9 cellular contexts compared by ENCODE assay signal in genomic region chr10:8338177-8338766, GRCh38.
"Had no signal": no experiment of that assay in that cellular context is flagged by ENCODE, and none has a peak within 500 bp of the region (broad histone marks: within the 10 kb centered on the region; RNA-seq: fewer than 3 reads in every experiment).

No MANE protein-coding gene starts in this region.

- H3K36me3 Mint-ChIP-seq: brain had no signal

- ATAC-seq: right lobe of liver had no signal

- H3K9me3 Mint-ChIP-seq: activated naive CD4-positive, alpha-beta T cell treated with anti-CD3 and anti-CD28 coated beads, Interleukin-2, amount 50 U/mL, for 24 hours had no signal

- H3K27me3 Mint-ChIP-seq: activated naive CD4-positive, alpha-beta T cell treated with anti-CD3 and anti-CD28 coated beads, Interleukin-2, amount 50 U/mL, for 24 hours had no signal

- H3K4me1 Mint-ChIP-seq: activated naive CD4-positive, alpha-beta T cell treated with anti-CD3 and anti-CD28 coated beads, Interleukin-2, amount 50 U/mL, for 24 hours; brain had no signal

- DNase-seq: activated CD4-positive, alpha-beta T cell treated with anti-CD3 and anti-CD28 coated beads for 1 hour; central memory CD4-positive, alpha-beta T cell; islet precursor cell; midbrain; right lobe of liver; T1000; uterus had no signal

- H3K27ac Mint-ChIP-seq: activated naive CD4-positive, alpha-beta T cell treated with anti-CD3 and anti-CD28 coated beads, Interleukin-2, amount 50 U/mL, for 24 hours; brain had no signal

- H3K4me3 Mint-ChIP-seq: activated naive CD4-positive, alpha-beta T cell treated with anti-CD3 and anti-CD28 coated beads, Interleukin-2, amount 50 U/mL, for 24 hours; brain had no signal
